ENCODE assay signal across 29 cellular contexts in genomic region chr9:21502586-21502985, GRCh38. TPM values are rescaled to one million over a fixed set of nuclear protein-coding genes. Genes with fewer than 3 reads are reported as not detected.
"Had no signal": no experiment of that assay in that cellular context is flagged by ENCODE, and none has a peak within 500 bp of the region (broad histone marks: within the 10 kb centered on the region; RNA-seq: fewer than 3 reads in every experiment).

No MANE protein-coding gene starts in this region.

- ATAC-seq: activated CD8-positive, alpha-beta T cell treated with anti-CD3 and anti-CD28 coated beads for 36 hours; activated T-cell treated with anti-CD3 and anti-CD28 coated beads, Interleukin-2, amount 50 U/mL, for 72 hours; activated T-helper 17 cell treated with anti-CD3 and anti-CD28 coated beads, Interleukin-2, amount 50 U/mL, for 72 hours; body of pancreas; PC-3; Right ventricle myocardium inferior had no signal

- H3K27me3 ChIP-seq: ascending aorta, body of pancreas, breast epithelium, Peyer's patch had no signal

- H3K4me1 ChIP-seq: ascending aorta, body of pancreas, breast epithelium had no signal

- H3K36me3 ChIP-seq: ascending aorta, breast epithelium, Peyer's patch had no signal

- DNase-seq: activated CD4-positive, alpha-beta T cell treated with anti-CD3 and anti-CD28 coated beads, Interleukin-2, amount 10 ng/mL, durations not matched to agents 24 days and 14 days; activated CD4-positive, alpha-beta T cell treated with anti-CD3 and anti-CD28 coated beads, Interleukin-2, amount 50 U/mL, for 4 hours; activated CD8-positive, alpha-beta T cell treated with anti-CD3 and anti-CD28 coated beads for 36 hours; activated effector memory CD4-positive, alpha-beta T cell treated with anti-CD3 and anti-CD28 coated beads, Interleukin-2, amount 50 U/mL, for 16 hours; activated naive CD4-positive, alpha-beta T cell; activated naive CD4-positive, alpha-beta T cell treated with anti-CD3 and anti-CD28 coated beads, Interleukin-2, amount 50 U/mL, for 16 hours; activated naive CD8-positive, alpha-beta T cell treated with anti-CD3 and anti-CD28 coated beads for 36 hours; activated T-cell treated with anti-CD3 and anti-CD28 coated beads, Interleukin-2, amount 50 U/mL, for 1 hour; activated T-cell treated with anti-CD3 and anti-CD28 coated beads, Interleukin-2, amount 50 U/mL, for 72 hours; amygdala; body of pancreas; NCI-H1105; NCI-H1417 treated with DMSO at 0.1 percent for 48 hours; NCI-H187 treated with DMSO at 0.1 percent for 48 hours; NCI-H2081; NCI-H226; NCI-H524 treated with DMSO at 0.1 percent for 48 hours; PC-3; Peyer's patch; RPMI8226; T1000 had no signal

- H3K27ac ChIP-seq: ascending aorta, body of pancreas, breast epithelium, Peyer's patch had no signal

- H3K9me3 ChIP-seq: ascending aorta, body of pancreas, breast epithelium, Peyer's patch had no signal

- H3K4me3 ChIP-seq: ascending aorta, body of pancreas, breast epithelium, Peyer's patch had no signal

RNA-seq across cellular contexts. Expression of gene IFNE, which starts 20.5 kb away (rescaled TPM):
- total RNA-seq: activated CD4-positive, alpha-beta T cell treated with anti-CD3 and anti-CD28 coated beads, Interleukin-2, amount 10 ng/mL, durations not matched to agents 24 days and 14 days; activated CD8-positive, alpha-beta memory T cell treated with anti-CD3 and anti-CD28 coated beads for 36 hours; activated CD8-positive, alpha-beta T cell treated with anti-CD3 and anti-CD28 coated beads for 36 hours; activated naive CD8-positive, alpha-beta T cell treated with anti-CD3 and anti-CD28 coated beads for 36 hours; activated T-cell treated with anti-CD3 and anti-CD28 coated beads, Interleukin-2, amount 50 U/mL, for 72 hours; activated T-helper 17 cell treated with anti-CD3 and anti-CD28 coated beads, Interleukin-2, amount 50 U/mL, for 72 hours; ascending aorta; cardiac septum; Right ventricle myocardium inferior; T-helper 1 cell treated with Interleukin-12 subunit alpha and Interleukin-12 subunit beta and Interleukin-4 antibody, amounts not matched to agents 30 ng/mL and 1 ng/mL, for 36 hours; T-helper 2 cell treated with Interferon-gamma antibody and Interleukin-4, amounts not matched to agents 100 ng/mL and 5 ng/mL, for 36 hours had no signal
